In genomic region chr2:176188218-176188968, GRCh38 we compare ENCODE assay signal across 8 cellular contexts. TPM values are rescaled to one million over a fixed set of nuclear protein-coding genes. Genes with fewer than 3 reads are reported as not detected.
DNase-seq lines count a peak whose midpoint lies in the region; ATAC-seq and TF ChIP-seq lines count a peak whose summit lies in the region.

Gene HOXD1, plus strand, starts transcription at chr2:176188668. Its CDS starts 134 bp downstream, at chr2:176188802.

- TF ChIP-seq CTCF in HCT116 (IDR thresholded peaks at IDR 0.05 in 2 of 3, conservative IDR thresholded peaks at IDR 0.05 in 1 of 3; ENCODE audit: borderline replicate concordance in 1 of 3, insufficient read depth in 1 of 3, low read depth in 2 of 3, low read length in 2 of 3) (no peak), RWPE1 (conservative IDR thresholded peaks at IDR 0.05; ENCODE audit: low read depth) (no peak), type B pancreatic cell (conservative IDR thresholded peaks at IDR 0.05) (no peak)

- peaks cover 29% of the 10 kb centered on the region for H3K27me3 ChIP-seq in CD4-positive, alpha-beta memory T cell (ENCODE audit: insufficient read depth, low read length)
- H3K27me3 ChIP-seq in HCT116 (ENCODE audit: insufficient read depth, low read length) (no peaks in the 10 kb centered on the region), mesendoderm (ENCODE audit: insufficient read depth, low read length, poor library complexity) (peaks cover 29% of the 10 kb centered on the region)

- no peak for TF ChIP-seq POLR2A in HCT116 (IDR thresholded peaks at IDR 0.05; ENCODE audit: borderline replicate concordance, extremely low read depth, insufficient read depth, insufficient read length)

- no peak within 1 kb of the TSS for H2AK5ac ChIP-seq in mesendoderm (ENCODE audit: low read length)

- H3K36me3 Mint-ChIP-seq in CD4-positive, alpha-beta memory T cell, result peaks cover 0 to 4% of the 10 kb centered on the region in 2 donors
- peaks cover 3% of the 10 kb centered on the region for H3K36me3 Mint-ChIP-seq in effector memory CD8-positive, alpha-beta T cell (ENCODE audit: insufficient read depth)
- no peaks in the 10 kb centered on the region for H3K36me3 Mint-ChIP-seq in type B pancreatic cell

- no peak within 1 kb of the TSS for H3K18ac ChIP-seq in mesendoderm (ENCODE audit: low read length)

- no peak within 1 kb of the TSS for H3K27ac ChIP-seq in CD4-positive, alpha-beta memory T cell (ENCODE audit: low read depth, low read length)
- H3K27ac ChIP-seq in HCT116 (ENCODE audit: low read depth, low read length) (no peak within 1 kb of the TSS; the same call in 1 of the 2 replicates), RWPE1 (no peak within 1 kb of the TSS), mesendoderm (ENCODE audit: low read depth, low read length) (no peak within 1 kb of the TSS)

- POLR2A ChIA-PET in CD4-positive, alpha-beta memory T cell (lab: Charles Lee; ENCODE audit: partially characterized antibody), result no interaction called here
- POLR2A ChIA-PET in HCT116 (lab: Charles Lee) (no interaction called here), RWPE1 (lab: Yijun Ruan, JAX; ENCODE audit: low non-redundant PET) (interaction anchor here (0.7 kb wide), 1 partner anchor 11 kb away, joined by 3 read pairs; no protein-coding TSS in a partner anchor)

- peaks cover 0 to 3% (median under 1%) of the 10 kb centered on the region in 8 donors for H3K9me3 Mint-ChIP-seq in CD4-positive, alpha-beta memory T cell
- no peaks in the 10 kb centered on the region for H3K9me3 Mint-ChIP-seq in effector memory CD8-positive, alpha-beta T cell
- no peaks in the 10 kb centered on the region for H3K9me3 Mint-ChIP-seq in type B pancreatic cell

- peak within 1 kb of the TSS; percentile 85 to 95 (median 90) for H3K4me3 Mint-ChIP-seq in CD4-positive, alpha-beta memory T cell
- peak within 1 kb of the TSS; percentile 84 to 86 for H3K4me3 Mint-ChIP-seq in effector memory CD8-positive, alpha-beta T cell
- H3K4me3 Mint-ChIP-seq in type B pancreatic cell, result peak within 1 kb of the TSS; percentile 90

- H3K27ac Mint-ChIP-seq in CD4-positive, alpha-beta memory T cell, result peak within 1 kb of the TSS in 3 of 7 donors; percentile 32 to 51 (median 36)
- H3K27ac Mint-ChIP-seq in effector memory CD8-positive, alpha-beta T cell, result no peak within 1 kb of the TSS
- H3K27ac Mint-ChIP-seq in type B pancreatic cell, result peak within 1 kb of the TSS; percentile 28

- no peaks in the 10 kb centered on the region for H3K9me3 ChIP-seq in CD4-positive, alpha-beta memory T cell (ENCODE audit: control insufficient read depth in 1 of 2, low read length in 2 of 2)
- H3K9me3 ChIP-seq in HCT116 (ENCODE audit: control insufficient read depth in 1 of 2, insufficient read depth in 1 of 2, low read depth in 1 of 2, low read length in 2 of 2), result no peaks in the 10 kb centered on the region

- peak within 1 kb of the TSS; percentile 68 for H3K56ac ChIP-seq in mesendoderm (ENCODE audit: low read length)

- H2BK120ac ChIP-seq in mesendoderm (ENCODE audit: low read depth, low read length), result no peak within 1 kb of the TSS

- H3K23ac ChIP-seq in mesendoderm (ENCODE audit: low read length), result peak within 1 kb of the TSS; percentile 18

- WGBS in mesendoderm (ENCODE audit: extremely low coverage, insufficient coverage, low lambda C conversion rate), result no CpG with 5 or more reads among the region's 80 CpGs

- no peak within 1 kb of the TSS for H3K4ac ChIP-seq in mesendoderm (ENCODE audit: low read depth, low read length)

- no peak within 1 kb of the TSS for H4K5ac ChIP-seq in mesendoderm (ENCODE audit: low read length)

- no peaks in the 10 kb centered on the region for H3K79me2 ChIP-seq in HCT116 (ENCODE audit: insufficient read depth, low read length)
- no peaks in the 10 kb centered on the region for H3K79me2 ChIP-seq in mesendoderm (ENCODE audit: control insufficient read depth, insufficient read depth, low read length)

- no peaks in the 10 kb centered on the region for H4K20me1 ChIP-seq in HCT116 (ENCODE audit: insufficient read depth)

- no peak within 1 kb of the TSS for H2BK5ac ChIP-seq in mesendoderm (ENCODE audit: low read length)

- no peak for DNase-seq in CD4-positive, alpha-beta memory T cell
- DNase-seq in HCT116 (ENCODE audit: low read depth, low spot score) (no peak), RWPE1 (ENCODE audit: low spot score) (peak; percentile 87), mesendoderm (peak; percentile 68), type B pancreatic cell (ENCODE audit: extremely low spot score, unreplicated experiment) (no peak)
- no peak for DNase-seq in effector memory CD8-positive, alpha-beta T cell

- no peaks in the 10 kb centered on the region for H3K36me3 ChIP-seq in CD4-positive, alpha-beta memory T cell (ENCODE audit: insufficient read depth, low read length)
- H3K36me3 ChIP-seq in HCT116 (ENCODE audit: control insufficient read depth in 1 of 2, insufficient read depth in 2 of 2, low read length in 2 of 2) (no peaks in the 10 kb centered on the region), mesendoderm (ENCODE audit: control insufficient read depth, insufficient read depth, low read length) (no peaks in the 10 kb centered on the region)

- H3K4me3 ChIP-seq in CD4-positive, alpha-beta memory T cell (ENCODE audit: low read length in 2 of 2), result peak within 1 kb of the TSS in 1 of 2 donors; percentile 36
- H3K4me3 ChIP-seq in HCT116 (replicated peaks in 1 of 2; ENCODE audit: low read depth in 1 of 2, low read length in 2 of 2), result peak within 1 kb of the TSS; percentile 20 to 44; a peak in 3 of 4 replicates
- peak within 1 kb of the TSS; percentile 14 for H3K4me3 ChIP-seq in mesendoderm (ENCODE audit: low read length)

- no peaks in the 10 kb centered on the region for H3K9me2 ChIP-seq in HCT116 (ENCODE audit: insufficient read depth)

- H3K4me2 ChIP-seq in HCT116 (ENCODE audit: low read length), result peak within 1 kb of the TSS; percentile 57
- H3K4me2 ChIP-seq in mesendoderm (ENCODE audit: low read length), result peak within 1 kb of the TSS; percentile 61

- H2BK15ac ChIP-seq in mesendoderm (replicated peaks; ENCODE audit: low read depth), result no peak within 1 kb of the TSS

- no peaks in the 10 kb centered on the region for H3K79me1 ChIP-seq in mesendoderm (ENCODE audit: low read length)

- H3K4me1 Mint-ChIP-seq in CD4-positive, alpha-beta memory T cell, result peaks cover 12 to 28% (median 21%) of the 10 kb centered on the region in 4 donors
- H3K4me1 Mint-ChIP-seq in effector memory CD8-positive, alpha-beta T cell (ENCODE audit: low read depth in 2 of 2), result peaks cover 17% of the 10 kb centered on the region in 2 donors
- peaks cover 10% of the 10 kb centered on the region for H3K4me1 Mint-ChIP-seq in type B pancreatic cell (ENCODE audit: unreplicated experiment)

- H3K9ac ChIP-seq in HCT116 (ENCODE audit: low read length), result no peak within 1 kb of the TSS
- peak within 1 kb of the TSS; percentile 40 for H3K9ac ChIP-seq in mesendoderm (ENCODE audit: low read length)

- peaks cover 62 to 66% of the 10 kb centered on the region in 2 donors for H3K27me3 Mint-ChIP-seq in CD4-positive, alpha-beta memory T cell
- peaks cover 79 to 92% of the 10 kb centered on the region in 2 donors for H3K27me3 Mint-ChIP-seq in effector memory CD8-positive, alpha-beta T cell
- H3K27me3 Mint-ChIP-seq in type B pancreatic cell, result peaks cover 86% of the 10 kb centered on the region

- no TSS peak for BruUV-seq in HCT116 (replicated peaks; lab: Mats Ljungman, UMichigan)

- no peak for TF ChIP-seq RAD21 in HCT116 (IDR thresholded peaks at IDR 0.05; ENCODE audit: low read depth)

- H4K8ac ChIP-seq in mesendoderm (ENCODE audit: low read depth, low read length), result no peak within 1 kb of the TSS

- ATAC-seq in HCT116, result peak; percentile 74
- ATAC-seq in effector memory CD8-positive, alpha-beta T cell (replicated peaks), result peak; percentile 21
- no peak for ATAC-seq in HG03342 (IDR thresholded peaks at IDR 0.05; ENCODE audit: unreplicated experiment)
- no peak for ATAC-seq in HG03442 (IDR thresholded peaks at IDR 0.05; ENCODE audit: unreplicated experiment)

- CTCF ChIA-PET in CD4-positive, alpha-beta memory T cell (lab: Charles Lee; ENCODE audit: partially characterized antibody), result no interaction called here
- CTCF ChIA-PET in HCT116 (lab: Charles Lee) (no interaction called here), RWPE1 (lab: Yijun Ruan, JAX) (interaction anchor here (0.8 kb wide), 1 partner anchor 366 kb away, joined by 6 read pairs; no protein-coding TSS in a partner anchor)

- H2AFZ ChIP-seq in HCT116 (ENCODE audit: low read depth, low read length, poor library complexity, severe bottlenecking), result no peak within 1 kb of the TSS

- H3K4me1 ChIP-seq in CD4-positive, alpha-beta memory T cell (ENCODE audit: insufficient read depth, low read length), result peaks cover 20% of the 10 kb centered on the region
- H3K4me1 ChIP-seq in HCT116 (ENCODE audit: control insufficient read depth in 1 of 2, insufficient read depth in 2 of 2, low read length in 2 of 2), result peaks cover 0 to 6% of the 10 kb centered on the region in 2 experiments; a peak in 1 of 4 replicates
- H3K4me1 ChIP-seq in mesendoderm (ENCODE audit: control insufficient read depth, low read depth, low read length), result peaks cover 9% of the 10 kb centered on the region

- RAD21 ChIA-PET in HCT116 (lab: Charles Lee; ENCODE audit: low non-redundant PET in 1 of 2, low total read pairs in 2 of 2, uncharacterized antibody in 2 of 2, unreplicated experiment in 2 of 2), result no interaction called here

- intact Hi-C loops in CD4-positive, alpha-beta memory T cell (cut with micrococcal nuclease), result no loop called here
- intact Hi-C loops in HCT116 (cut with micrococcal nuclease), result no loop called here

TF ChIP-seq in HCT116, 20 proteins besides CTCF, POLR2A, EP300 and RAD21:
- TF ChIP-seq ZNF274 (IDR thresholded peaks at IDR 0.05; ENCODE audit: low read depth, low read length), result no peak
- no peak for TF ChIP-seq EZH2phosphoT487 (IDR thresholded peaks at IDR 0.05; ENCODE audit: borderline replicate concordance)

RNA-seq across cellular contexts. Expression of gene HOXD1, which starts in this region (rescaled TPM):
- not detected for total RNA-seq in CD4-positive, alpha-beta memory T cell
- polyA plus RNA-seq in CD4-positive, alpha-beta memory T cell, result not detected
- total RNA-seq in HCT116 (2021; ENCODE audit: unreplicated experiment) (not detected), type B pancreatic cell (ENCODE audit: low replicate concordance) (7.7 TPM in 1 of 2 replicates, not detected in the other)
- polyA plus RNA-seq in HCT116 (2012), result not detected in 2 replicates
- polyA plus RNA-seq in mesendoderm (2013, experiment 1 of 2), result 0.27 TPM
- 0.29 TPM for polyA plus RNA-seq in mesendoderm (2013, experiment 2 of 2)

Comparison
In these comparisons a context has a peak if more than half of its experiments do, and no peak if none do; other contexts are left out.
1. Peak in ATAC-seq, H3K4me3 ChIP-seq and H3K4me2 ChIP-seq in HCT116; RNA of the gene not detected or under 1 TPM.
2. DNase-seq: peak in RWPE1 (single experiment) and mesendoderm (single experiment); none in CD4-positive, alpha-beta memory T cell (0 of 5), HCT116 (single experiment), effector memory CD8-positive, alpha-beta T cell (0 of 3) and type B pancreatic cell (single experiment).
3. Peak in every context shown above with its lines, with median percentiles within 50 percentile points of each other: H3K4me3 Mint-ChIP-seq.